In genomic region chr5:138372225-138372624, GRCh38 we compare ENCODE assay signal across 16 cellular contexts. TPM values are rescaled to one million over a fixed set of nuclear protein-coding genes. Genes with fewer than 3 reads are reported as not detected.
DNase-seq lines count a peak whose midpoint lies in the region; ATAC-seq and TF ChIP-seq lines count a peak whose summit lies in the region.
"Had no signal": no experiment of that assay in that cellular context is flagged by ENCODE, and none has a peak within 500 bp of the region (broad histone marks: within the 10 kb centered on the region; RNA-seq: fewer than 3 reads in every experiment).

No MANE protein-coding gene starts in this region.

- intact Hi-C loops in uterus (cut with DNase I; ENCODE audit: low total_unique reads) (no loop called here), posterior vena cava (cut with DNase I) (no loop called here)

- peak overlapping the region; percentile 28 for H3K27ac Mint-ChIP-seq in endodermal cell

- H3K9me3 ChIP-seq in endodermal cell (ENCODE audit: control insufficient read depth, low read length) (no peaks in the 10 kb centered on the region), uterus (no peaks in the 10 kb centered on the region)

- peaks cover 6% of the 10 kb centered on the region for H3K4me1 Mint-ChIP-seq in endodermal cell
- H3K4me1 Mint-ChIP-seq: H9 had no signal

- ATAC-seq in GM18867 (IDR thresholded peaks at IDR 0.05; ENCODE audit: unreplicated experiment) = peak; percentile 65
- peak; percentile 65 for ATAC-seq in GM21381 (IDR thresholded peaks at IDR 0.05; ENCODE audit: unreplicated experiment)
- peak; percentile 72 for ATAC-seq in HG02981 (IDR thresholded peaks at IDR 0.05; ENCODE audit: unreplicated experiment)
- ATAC-seq: SK-N-SH treated with all-trans-retinoic acid at 6 μM for 48 hours had no signal

- H3K36me3 ChIP-seq in endodermal cell (ENCODE audit: control insufficient read depth, insufficient read depth, low read length) (peaks cover 27% of the 10 kb centered on the region), uterus (no peaks in the 10 kb centered on the region)

- TF ChIP-seq CTCF in endodermal cell (conservative IDR thresholded peaks at IDR 0.05) (no peak), uterus (IDR thresholded peaks at IDR 0.05) (no peak)

- no peak overlapping the region for H3K4me3 ChIP-seq in endodermal cell (ENCODE audit: low read length)
- no peak overlapping the region for H3K4me3 ChIP-seq in uterus
- H3K4me3 ChIP-seq: K562 had no signal

- H3K4me1 ChIP-seq in endodermal cell (ENCODE audit: control insufficient read depth, insufficient read depth, low read length) = no peaks in the 10 kb centered on the region
- H3K4me1 ChIP-seq in uterus = peaks cover 3 to 4% of the 10 kb centered on the region in 2 donors

- no peak overlapping the region for H3K9ac ChIP-seq in endodermal cell (ENCODE audit: extremely low read depth, low read length, poor library complexity, severe bottlenecking)

- DNase-seq in endodermal cell (no peak), uterus (no peak), germinal center (ENCODE audit: low spot score) (no peak), posterior vena cava (ENCODE audit: low spot score) (no peak)
- no peak for DNase-seq in activated CD8-positive, alpha-beta memory T cell treated with anti-CD3 and anti-CD28 coated beads for 24 hours
- DNase-seq: activated CD8-positive, alpha-beta memory T cell treated with anti-CD3 and anti-CD28 coated beads, Interleukin-2, amount 50 U/mL, for 48 hours; C1 segment of cervical spinal cord; H9; midbrain; NCI-H446; occipital lobe had no signal

- no peak overlapping the region for H3K4me3 Mint-ChIP-seq in endodermal cell
- H3K4me3 Mint-ChIP-seq: H9 had no signal

- TF ChIP-seq POLR2A in uterus (IDR thresholded peaks at IDR 0.05) = no peak

- H3K9me3 Mint-ChIP-seq in endodermal cell = no peaks in the 10 kb centered on the region
- H3K9me3 Mint-ChIP-seq: H9 had no signal

- no peaks in the 10 kb centered on the region for H3K27me3 Mint-ChIP-seq in endodermal cell (ENCODE audit: insufficient read depth)

- no peaks in the 10 kb centered on the region for H3K27me3 ChIP-seq in endodermal cell (ENCODE audit: control insufficient read depth, insufficient read depth, low read length, poor library complexity, severe bottlenecking)
- H3K27me3 ChIP-seq in uterus = no peaks in the 10 kb centered on the region

- H3K27ac ChIP-seq in endodermal cell (ENCODE audit: low read depth, low read length) (no peak overlapping the region), uterus (no peak overlapping the region)

- WGBS in endodermal cell (ENCODE audit: insufficient coverage in 1 of 2, insufficient read length in 1 of 2), 2 experiments = 100% methylated on average over 1 of the region's 1 CpG; no CpG with 5 or more reads in 1 of the 2 experiments

- H3K36me3 Mint-ChIP-seq in endodermal cell (ENCODE audit: low read depth) = peaks cover 22% of the 10 kb centered on the region

RNA-seq across cellular contexts. Expression of gene KDM3B, which starts 19.7 kb away (rescaled TPM):
- total RNA-seq in endodermal cell (100 to 1,000 TPM in 1 of 2 donors, 10 to 100 TPM in 1; 98.2 to 104 TPM), uterus (10 to 100 TPM; 21.8 to 96.4 (median 51.5) TPM), posterior vena cava (10 to 100 TPM; 49.7 to 54.5 TPM)
- polyA plus RNA-seq in endodermal cell (2013, experiment 1 of 2) = 77.8 TPM
- 77.7 TPM for polyA plus RNA-seq in endodermal cell (2013, experiment 2 of 2)

RNA-seq across cellular contexts. Expression of gene FAM53C, which starts 34.2 kb away (rescaled TPM):
- 10 to 100 TPM; 41.6 to 46.4 TPM for total RNA-seq in endodermal cell
- polyA plus RNA-seq in endodermal cell (2013, experiment 1 of 2) = 46.5 TPM
- 41.4 TPM for polyA plus RNA-seq in endodermal cell (2013, experiment 2 of 2)
- total RNA-seq in uterus = 10 to 100 TPM; 20.0 to 54.4 (median 26.4) TPM
- total RNA-seq in posterior vena cava = 10 to 100 TPM; 18.7 to 20.7 TPM

RNA-seq across cellular contexts. Expression of gene CDC25C, which starts 40.6 kb away (rescaled TPM):
- total RNA-seq in endodermal cell (10 to 100 TPM; 14.8 to 30.6 TPM), uterus (1 to 10 TPM in 1 of 4 donors, not detected in 3; 4.6 TPM), posterior vena cava (not detected)
- 34.8 TPM for polyA plus RNA-seq in endodermal cell (2013, experiment 1 of 2)
- 33.9 TPM for polyA plus RNA-seq in endodermal cell (2013, experiment 2 of 2)
